2 cellular contexts compared by ENCODE assay signal in the genomic region with DNA sequence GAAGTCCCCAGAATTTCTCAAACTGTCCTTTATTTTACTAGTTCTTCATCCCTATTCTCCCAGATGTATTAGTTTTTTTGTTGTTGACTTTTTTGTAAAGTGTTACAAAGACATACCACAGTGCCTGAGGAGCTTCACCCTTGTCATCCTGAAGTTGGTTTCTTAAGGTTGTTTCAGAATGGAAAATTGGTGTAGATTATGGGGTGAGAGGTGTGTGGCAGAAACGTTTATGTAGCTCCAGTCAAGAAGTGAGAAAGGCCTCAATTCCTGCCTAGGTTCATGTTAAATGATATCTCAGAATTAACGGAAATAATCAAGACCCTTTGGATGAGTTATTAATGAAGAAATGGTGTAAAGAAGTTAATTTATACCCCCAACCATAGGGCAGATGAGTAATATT.
TF ChIP-seq lines count a peak whose summit lies in the region.

No MANE protein-coding gene starts in this region.

TF ChIP-seq in A549, 52 proteins besides CTCF, POLR2A, EP300 and RAD21:
- TF ChIP-seq ZNF302 (CRISPR knock-in tag; IDR thresholded peaks at IDR 0.05), result no peak
- TF ChIP-seq, protein P1, sequence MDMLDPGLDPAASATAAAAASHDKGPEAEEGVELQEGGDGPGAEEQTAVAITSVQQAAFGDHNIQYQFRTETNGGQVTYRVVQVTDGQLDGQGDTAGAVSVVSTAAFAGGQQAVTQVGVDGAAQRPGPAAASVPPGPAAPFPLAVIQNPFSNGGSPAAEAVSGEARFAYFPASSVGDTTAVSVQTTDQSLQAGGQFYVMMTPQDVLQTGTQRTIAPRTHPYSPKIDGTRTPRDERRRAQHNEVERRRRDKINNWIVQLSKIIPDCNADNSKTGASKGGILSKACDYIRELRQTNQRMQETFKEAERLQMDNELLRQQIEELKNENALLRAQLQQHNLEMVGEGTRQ (IDR thresholded peaks at IDR 0.05), result no peak
- TF ChIP-seq NR3C1 (IDR thresholded peaks at IDR 0.05), result no peak
- no peak for TF ChIP-seq NPAS2 (CRISPR knock-in tag; IDR thresholded peaks at IDR 0.05; ENCODE audit: borderline replicate concordance)
- TF ChIP-seq ZSCAN20 (CRISPR knock-in tag; IDR thresholded peaks at IDR 0.05), result no peak
- no peak for TF ChIP-seq TP53 (CRISPR knock-in tag; IDR thresholded peaks at IDR 0.05)
- TF ChIP-seq, protein P2, sequence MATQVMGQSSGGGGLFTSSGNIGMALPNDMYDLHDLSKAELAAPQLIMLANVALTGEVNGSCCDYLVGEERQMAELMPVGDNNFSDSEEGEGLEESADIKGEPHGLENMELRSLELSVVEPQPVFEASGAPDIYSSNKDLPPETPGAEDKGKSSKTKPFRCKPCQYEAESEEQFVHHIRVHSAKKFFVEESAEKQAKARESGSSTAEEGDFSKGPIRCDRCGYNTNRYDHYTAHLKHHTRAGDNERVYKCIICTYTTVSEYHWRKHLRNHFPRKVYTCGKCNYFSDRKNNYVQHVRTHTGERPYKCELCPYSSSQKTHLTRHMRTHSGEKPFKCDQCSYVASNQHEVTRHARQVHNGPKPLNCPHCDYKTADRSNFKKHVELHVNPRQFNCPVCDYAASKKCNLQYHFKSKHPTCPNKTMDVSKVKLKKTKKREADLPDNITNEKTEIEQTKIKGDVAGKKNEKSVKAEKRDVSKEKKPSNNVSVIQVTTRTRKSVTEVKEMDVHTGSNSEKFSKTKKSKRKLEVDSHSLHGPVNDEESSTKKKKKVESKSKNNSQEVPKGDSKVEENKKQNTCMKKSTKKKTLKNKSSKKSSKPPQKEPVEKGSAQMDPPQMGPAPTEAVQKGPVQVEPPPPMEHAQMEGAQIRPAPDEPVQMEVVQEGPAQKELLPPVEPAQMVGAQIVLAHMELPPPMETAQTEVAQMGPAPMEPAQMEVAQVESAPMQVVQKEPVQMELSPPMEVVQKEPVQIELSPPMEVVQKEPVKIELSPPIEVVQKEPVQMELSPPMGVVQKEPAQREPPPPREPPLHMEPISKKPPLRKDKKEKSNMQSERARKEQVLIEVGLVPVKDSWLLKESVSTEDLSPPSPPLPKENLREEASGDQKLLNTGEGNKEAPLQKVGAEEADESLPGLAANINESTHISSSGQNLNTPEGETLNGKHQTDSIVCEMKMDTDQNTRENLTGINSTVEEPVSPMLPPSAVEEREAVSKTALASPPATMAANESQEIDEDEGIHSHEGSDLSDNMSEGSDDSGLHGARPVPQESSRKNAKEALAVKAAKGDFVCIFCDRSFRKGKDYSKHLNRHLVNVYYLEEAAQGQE (IDR thresholded peaks at IDR 0.05), result no peak
- TF ChIP-seq ESRRA (IDR thresholded peaks at IDR 0.05; ENCODE audit: borderline replicate concordance, low read length), result no peak
- no peak for TF ChIP-seq MAFK (IDR thresholded peaks at IDR 0.05; ENCODE audit: partially characterized antibody)
- TF ChIP-seq POLR2AphosphoS2 (conservative IDR thresholded peaks at IDR 0.05; ENCODE audit: low read length), result no peak; the same call in 1 of the 2 replicates

TF ChIP-seq in IMR-90, 13 proteins besides CTCF, POLR2A, EP300 and RAD21:
- TF ChIP-seq NFE2L2 (IDR thresholded peaks at IDR 0.05; ENCODE audit: low read depth, low read length) (no peak), BHLHE40 (IDR thresholded peaks at IDR 0.05; ENCODE audit: low read depth, low read length) (no peak), MAFK (IDR thresholded peaks at IDR 0.05; ENCODE audit: low read depth, low read length) (no peak), RCOR1 (IDR thresholded peaks at IDR 0.05; ENCODE audit: insufficient replicate concordance, low read length) (no peak), CEBPB (IDR thresholded peaks at IDR 0.05; ENCODE audit: low read depth, low read length) (no peak), MAZ (IDR thresholded peaks at IDR 0.05; ENCODE audit: borderline replicate concordance, low read depth, low read length) (no peak)
- TF ChIP-seq, protein P1 (IDR thresholded peaks at IDR 0.05; ENCODE audit: low read depth, low read length), result no peak
- TF ChIP-seq, protein P3, sequence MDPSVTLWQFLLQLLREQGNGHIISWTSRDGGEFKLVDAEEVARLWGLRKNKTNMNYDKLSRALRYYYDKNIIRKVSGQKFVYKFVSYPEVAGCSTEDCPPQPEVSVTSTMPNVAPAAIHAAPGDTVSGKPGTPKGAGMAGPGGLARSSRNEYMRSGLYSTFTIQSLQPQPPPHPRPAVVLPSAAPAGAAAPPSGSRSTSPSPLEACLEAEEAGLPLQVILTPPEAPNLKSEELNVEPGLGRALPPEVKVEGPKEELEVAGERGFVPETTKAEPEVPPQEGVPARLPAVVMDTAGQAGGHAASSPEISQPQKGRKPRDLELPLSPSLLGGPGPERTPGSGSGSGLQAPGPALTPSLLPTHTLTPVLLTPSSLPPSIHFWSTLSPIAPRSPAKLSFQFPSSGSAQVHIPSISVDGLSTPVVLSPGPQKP (IDR thresholded peaks at IDR 0.05; ENCODE audit: borderline replicate concordance, low read depth, low read length), result no peak
